Comparison of ENCODE assay signal across 8 cellular contexts in genomic region chr19:6736169-6736916, GRCh38. TPM values are rescaled to one million over a fixed set of nuclear protein-coding genes. Genes with fewer than 3 reads are reported as not detected.
DNase-seq lines count a peak whose midpoint lies in the region; ATAC-seq and TF ChIP-seq lines count a peak whose summit lies in the region.

No MANE protein-coding gene starts in this region.

- H3K9me3 ChIP-seq in HUES48 (ENCODE audit: control insufficient read depth, insufficient read depth, low read length) (no peaks in the 10 kb centered on the region), SK-N-SH (no peaks in the 10 kb centered on the region), transverse colon (no peaks in the 10 kb centered on the region)

- POLR2A ChIA-PET in SK-N-SH (lab: Yijun Ruan, JAX): no interaction called here

- peak; percentile 71 for TF ChIP-seq CTCF in SK-N-SH (IDR thresholded peaks at IDR 0.05)
- peak in 1 of 3 donors; percentile 27 for TF ChIP-seq CTCF in omental fat pad (IDR thresholded peaks at IDR 0.05)
- TF ChIP-seq CTCF in transverse colon (IDR thresholded peaks at IDR 0.05): peak; percentile 54 to 89 (median 61)

- no peaks in the 10 kb centered on the region for H3K27me3 ChIP-seq in HUES48 (ENCODE audit: control insufficient read depth, insufficient read depth, low read length)
- H3K27me3 ChIP-seq in SK-N-SH (ENCODE audit: insufficient read depth): no peaks in the 10 kb centered on the region
- H3K27me3 ChIP-seq in transverse colon: no peaks in the 10 kb centered on the region

- peak overlapping the region; percentile 92 to 97 for H3K27ac Mint-ChIP-seq in activated naive CD4-positive, alpha-beta T cell treated with anti-CD3 and anti-CD28 coated beads, Interleukin-2, amount 50 U/mL, for 72 hours

- H3K27ac ChIP-seq in HUES48 (ENCODE audit: low read depth, low read length) (peak overlapping the region; percentile 99), SK-N-SH (ENCODE audit: low read depth in 2 of 2, low read length in 1 of 2) (peak overlapping the region; percentile 90 to 96), transverse colon (peak overlapping the region; percentile 94 to 98 (median 96))

- H4K20me1 ChIP-seq in SK-N-SH (ENCODE audit: insufficient read depth): no peaks in the 10 kb centered on the region

- H3K9me3 Mint-ChIP-seq in activated naive CD4-positive, alpha-beta T cell treated with anti-CD3 and anti-CD28 coated beads, Interleukin-2, amount 50 U/mL, for 72 hours: no peaks in the 10 kb centered on the region

- TF ChIP-seq RAD21 in SK-N-SH (IDR thresholded peaks at IDR 0.05; ENCODE audit: low read length): peak; percentile 43

- peak overlapping the region; percentile 78 for H3K4me3 ChIP-seq in HUES48 (ENCODE audit: low read depth, low read length)
- peak overlapping the region; percentile 90 to 91 for H3K4me3 ChIP-seq in SK-N-SH (ENCODE audit: low read depth in 2 of 2, low read length in 1 of 2)
- H3K4me3 ChIP-seq in transverse colon: peak overlapping the region; percentile 49 to 95 (median 84)

- no peaks in the 10 kb centered on the region for H3K9me2 ChIP-seq in SK-N-SH

- H3K4me1 ChIP-seq in HUES48 (ENCODE audit: control insufficient read depth, insufficient read depth, low read length) (peaks cover 29% of the 10 kb centered on the region), SK-N-SH (ENCODE audit: control insufficient read depth in 1 of 2, insufficient read depth in 2 of 2, low read depth in 1 of 2, low read length in 1 of 2) (peaks cover 22 to 23% of the 10 kb centered on the region in 2 experiments; a peak in 3 of 4 replicates), transverse colon (peaks cover 23 to 37% (median 30%) of the 10 kb centered on the region in 4 donors)

- peaks cover 28% of the 10 kb centered on the region for H3K79me2 ChIP-seq in SK-N-SH (ENCODE audit: insufficient read depth)

- H3K4me2 ChIP-seq in SK-N-SH: peak overlapping the region; percentile 94

- H3K9ac ChIP-seq in HUES48 (ENCODE audit: low read depth, low read length) (peak overlapping the region; percentile 22; the same call in 1 of the 2 replicates), SK-N-SH (peak overlapping the region; percentile 91)

- peaks cover 0 to 10% of the 10 kb centered on the region in 2 donors for H3K36me3 Mint-ChIP-seq in activated naive CD4-positive, alpha-beta T cell treated with anti-CD3 and anti-CD28 coated beads, Interleukin-2, amount 50 U/mL, for 72 hours

- ATAC-seq in activated naive CD4-positive, alpha-beta T cell treated with anti-CD3 and anti-CD28 coated beads, Interleukin-2, amount 50 U/mL, for 72 hours: peak; percentile 17 to 28
- peak; percentile 18 for ATAC-seq in omental fat pad (ENCODE audit: low FRiP score)

- WGBS in SK-N-SH (ENCODE audit: low lambda C conversion rate): 21% methylated on average over 22 of the region's 25 CpGs
- 17 to 43% methylated on average over 6 to 24 of the region's 25 CpGs for WGBS in transverse colon (ENCODE audit: low coverage in 1 of 2), 2 donors

- DNase-seq in DMS 273 (lab: John Stamatoyannopoulos, UW; ENCODE audit: unreplicated experiment) (peak; percentile 80), SK-N-SH (peak; percentile 83), head of caudate nucleus (peak in 41 of 42 donors; percentile 39 to 86 (median 66)), omental fat pad (ENCODE audit: low spot score) (no peak), transverse colon (peak; percentile 84), NCI-H2029 (lab: John Stamatoyannopoulos, UW) (no peak)
- peak; percentile 70 to 84 for DNase-seq in activated naive CD4-positive, alpha-beta T cell treated with anti-CD3 and anti-CD28 coated beads, Interleukin-2, amount 50 U/mL, for 72 hours (ENCODE audit: low spot score in 2 of 2)

- peaks cover 14% of the 10 kb centered on the region for H3K36me3 ChIP-seq in HUES48 (ENCODE audit: control insufficient read depth, insufficient read depth, low read length)
- H3K36me3 ChIP-seq in SK-N-SH (replicated peaks in 1 of 2; ENCODE audit: control insufficient read depth in 1 of 2, insufficient read depth in 2 of 2, low read length in 1 of 2): peaks cover 0 to 5% of the 10 kb centered on the region in 2 experiments
- no peaks in the 10 kb centered on the region for H3K36me3 ChIP-seq in transverse colon

- H3F3A ChIP-seq in SK-N-SH (replicated peaks; ENCODE audit: insufficient read depth): peaks cover 21% of the 10 kb centered on the region

- no peak for TF ChIP-seq EP300 in SK-N-SH (IDR thresholded peaks at IDR 0.05; ENCODE audit: borderline replicate concordance in 1 of 2, low read depth in 1 of 2, low read length in 1 of 2)
- TF ChIP-seq EP300 in transverse colon (IDR thresholded peaks at IDR 0.05; ENCODE audit: low read depth): no peak

- CTCF ChIA-PET in SK-N-SH (lab: Yijun Ruan, JAX): interaction anchor here (1.0 to 1.2 kb wide), 3 partner anchors 127 to 688 kb away, joined by 3 to 10 read pairs (median 3); no protein-coding TSS in a partner anchor

- peak overlapping the region; percentile 79 for H2AFZ ChIP-seq in SK-N-SH (ENCODE audit: low read depth)

- peak; percentile 46 for TF ChIP-seq POLR2A in transverse colon (IDR thresholded peaks at IDR 0.05)

- in situ Hi-C loops in transverse colon (cut with MboI; ENCODE audit: low pct_ligation_motif_present in 1 of 4, low pct_unique_long_range_greater_than_20kb in 1 of 4, low sequenced_read_pairs in 3 of 4): loop anchor here in 3 of 4 donors (5.0 to 25.0 kb wide), 3 partner anchors 126 to 212 kb away; no protein-coding TSS in a partner anchor

- intact Hi-C loops in head of caudate nucleus (cut with DNase I) (loop anchor here (5.0 to 10.0 kb wide), 2 partner anchors 126 to 202 kb away; partner anchors contain the start of gene TNFSF9), transverse colon (cut with DNase I; ENCODE audit: low total_unique reads) (loop anchor here (5.0 kb wide), 1 partner anchor 631 kb away; no protein-coding TSS in a partner anchor)

TF ChIP-seq in SK-N-SH, 30 proteins besides CTCF, POLR2A, EP300 and RAD21 (continues in another document):
- TF ChIP-seq MXI1 (IDR thresholded peaks at IDR 0.05; ENCODE audit: low read depth, low read length) (no peak; the same call in 1 of the 2 replicates), NFIC (IDR thresholded peaks at IDR 0.05; ENCODE audit: borderline replicate concordance) (no peak), PBX3 (IDR thresholded peaks at IDR 0.05) (no peak), EZH2phosphoT487 (IDR thresholded peaks at IDR 0.05; ENCODE audit: borderline replicate concordance, low read depth) (no peak), FOSL2 (IDR thresholded peaks at IDR 0.05; ENCODE audit: borderline replicate concordance, low read depth) (no peak), TCF12 (IDR thresholded peaks at IDR 0.05) (no peak)

RNA-seq across cellular contexts. Expression of gene GPR108, which starts 1.0 kb away (rescaled TPM):
- 51.4 and 54.2 TPM in 2 replicates for polyA plus RNA-seq in SK-N-SH (2012; rRNA removed)
- polyA plus RNA-seq in SK-N-SH (2012; cell fraction: cytosol; rRNA removed): 23.5 and 33.8 TPM in 2 replicates
- 143 and 206 TPM in 2 replicates for polyA plus RNA-seq in SK-N-SH (2012; cell fraction: nucleus; rRNA removed)
- 10 to 100 TPM; 45.4 to 91.8 TPM for total RNA-seq in activated naive CD4-positive, alpha-beta T cell treated with anti-CD3 and anti-CD28 coated beads, Interleukin-2, amount 50 U/mL, for 72 hours
- total RNA-seq in omental fat pad: 10 to 100 TPM; 34.5 to 68.4 (median 62.0) TPM
- total RNA-seq in transverse colon: 100 to 1,000 TPM in 2 of 4 donors, 10 to 100 TPM in 2; 38.0 to 118 (median 90.6) TPM

RNA-seq across cellular contexts. Expression of gene TRIP10, which starts 3.1 kb away (rescaled TPM):
- polyA plus RNA-seq in SK-N-SH (2012; rRNA removed): 35.4 and 42.9 TPM in 2 replicates
- 24.5 and 27.4 TPM in 2 replicates for polyA plus RNA-seq in SK-N-SH (2012; cell fraction: cytosol; rRNA removed)
- polyA plus RNA-seq in SK-N-SH (2012; cell fraction: nucleus; rRNA removed): 129 and 150 TPM in 2 replicates
- 100 to 1,000 TPM in 1 of 2 donors, 10 to 100 TPM in 1; 47.1 to 109 TPM for total RNA-seq in activated naive CD4-positive, alpha-beta T cell treated with anti-CD3 and anti-CD28 coated beads, Interleukin-2, amount 50 U/mL, for 72 hours
- 100 to 1,000 TPM in 1 of 4 donors, 10 to 100 TPM in 3; 42.5 to 110 (median 66.6) TPM for total RNA-seq in omental fat pad
- total RNA-seq in transverse colon: 100 to 1,000 TPM in 1 of 4 donors, 10 to 100 TPM in 3; 55.5 to 227 (median 78.8) TPM

RNA-seq across cellular contexts. Expression of gene C3, which starts 15.9 kb away (rescaled TPM):
- polyA plus RNA-seq in SK-N-SH (2012; rRNA removed): 0.67 and 0.71 TPM in 2 replicates
- 0.17 and 0.42 TPM in 2 replicates for polyA plus RNA-seq in SK-N-SH (2012; cell fraction: cytosol; rRNA removed)
- polyA plus RNA-seq in SK-N-SH (2012; cell fraction: nucleus; rRNA removed): 0.99 and 1.9 TPM in 2 replicates
- under 1 TPM; 0.54 to 0.84 TPM for total RNA-seq in activated naive CD4-positive, alpha-beta T cell treated with anti-CD3 and anti-CD28 coated beads, Interleukin-2, amount 50 U/mL, for 72 hours
- 1,000 to 10,000 TPM; 1,035 to 6,271 (median 2,305) TPM for total RNA-seq in omental fat pad
- 100 to 1,000 TPM in 3 of 4 donors, 10 to 100 TPM in 1; 50.1 to 351 (median 194) TPM for total RNA-seq in transverse colon

RNA-seq across cellular contexts. Expression of gene SH2D3A, which starts 30.9 kb away (rescaled TPM):
- 0.35 and 0.42 TPM in 2 replicates for polyA plus RNA-seq in SK-N-SH (2012; rRNA removed)
- polyA plus RNA-seq in SK-N-SH (2012; cell fraction: cytosol; rRNA removed): 0.10 and 0.17 TPM in 2 replicates
- 1.2 and 1.4 TPM in 2 replicates for polyA plus RNA-seq in SK-N-SH (2012; cell fraction: nucleus; rRNA removed)
- 10 to 100 TPM; 16.4 to 33.0 TPM for total RNA-seq in activated naive CD4-positive, alpha-beta T cell treated with anti-CD3 and anti-CD28 coated beads, Interleukin-2, amount 50 U/mL, for 72 hours
- total RNA-seq in omental fat pad (1 to 10 TPM in 3 of 4 donors, not detected in 1; 1.3 to 3.4 (median 2.0) TPM), transverse colon (100 to 1,000 TPM in 1 of 4 donors, 10 to 100 TPM in 3; 41.4 to 127 (median 55.5) TPM)

RNA-seq across cellular contexts. Expression of gene VAV1, which starts 36.2 kb away (rescaled TPM):
- 0.02 TPM in 1 of 2 replicates, not detected in the other for polyA plus RNA-seq in SK-N-SH (2012; rRNA removed)
- not detected in 2 replicates for polyA plus RNA-seq in SK-N-SH (2012; cell fraction: cytosol; rRNA removed)
- not detected in 2 replicates for polyA plus RNA-seq in SK-N-SH (2012; cell fraction: nucleus; rRNA removed)
- 100 to 1,000 TPM in 1 of 2 donors, 10 to 100 TPM in 1; 81.5 to 121 TPM for total RNA-seq in activated naive CD4-positive, alpha-beta T cell treated with anti-CD3 and anti-CD28 coated beads, Interleukin-2, amount 50 U/mL, for 72 hours
- total RNA-seq in omental fat pad: 10 to 100 TPM in 3 of 4 donors, 1 to 10 TPM in 1; 9.4 to 18.9 (median 13.5) TPM
- 10 to 100 TPM in 1 of 4 donors, 1 to 10 TPM in 2, under 1 TPM in 1; 0.60 to 10.8 (median 6.0) TPM for total RNA-seq in transverse colon

Comparison
In these comparisons a context has a peak if more than half of its experiments do, and no peak if none do; other contexts are left out.
1. DNase-seq: peak in DMS 273 (single experiment), SK-N-SH (single experiment), activated naive CD4-positive, alpha-beta T cell treated with anti-CD3 and anti-CD28 coated beads, Interleukin-2, amount 50 U/mL, for 72 hours (2 of 2), head of caudate nucleus (41 of 42) and transverse colon (single experiment); none in omental fat pad (single experiment) and NCI-H2029 (single experiment).
2. RNA of gene C3, which starts 15.9 kb away (total RNA-seq): 1,035 to 6,271 TPM in omental fat pad and 50.1 to 351 TPM in transverse colon; 0.54 to 0.84 TPM in activated naive CD4-positive, alpha-beta T cell treated with anti-CD3 and anti-CD28 coated beads, Interleukin-2, amount 50 U/mL, for 72 hours; every median in the first group is over 10 times any median in the second.
3. Peak in every context shown above with its lines, with median percentiles within 50 percentile points of each other: H3K27ac ChIP-seq and H3K4me3 ChIP-seq.